In the genomic region with DNA sequence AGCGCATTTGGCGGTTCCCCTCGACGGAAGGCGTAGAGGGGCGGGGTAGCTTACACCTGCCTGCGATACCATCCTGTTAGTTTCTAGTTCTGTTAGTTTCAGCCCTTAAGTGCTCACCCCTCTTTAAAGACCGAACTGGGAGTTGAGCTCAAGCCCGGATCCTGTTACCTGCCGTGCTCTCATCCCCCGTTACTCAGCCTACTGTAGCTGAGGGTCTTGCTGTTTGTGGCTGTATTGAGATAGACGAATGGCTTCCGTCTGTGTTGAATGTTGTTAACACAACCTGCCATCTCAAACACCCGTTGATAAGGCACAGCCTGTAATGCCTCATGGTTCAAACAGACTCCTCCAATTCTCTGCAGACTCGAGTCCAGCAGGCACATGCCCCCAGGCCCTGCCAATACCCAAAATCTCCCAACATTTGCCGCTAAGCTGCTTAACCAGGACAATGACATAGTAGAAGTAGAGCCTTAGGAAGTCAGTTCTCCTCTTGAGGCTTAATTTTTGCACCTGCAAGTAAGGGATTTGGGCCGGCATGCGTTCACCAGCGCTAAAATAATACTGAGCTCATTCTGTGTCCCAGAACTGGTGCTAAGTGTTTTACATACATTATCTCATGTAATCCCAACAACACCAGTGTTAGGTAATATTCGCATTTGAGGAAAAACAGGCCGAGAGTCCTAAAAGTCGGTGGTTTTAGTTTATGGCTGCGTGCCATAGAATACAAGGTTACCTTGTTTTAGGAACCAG, we compare ENCODE assay signal across 8 cellular contexts. TPM values are rescaled to one million over a fixed set of nuclear protein-coding genes. Genes with fewer than 3 reads are reported as not detected.
DNase-seq lines count a peak whose midpoint lies in the region; ATAC-seq and TF ChIP-seq lines count a peak whose summit lies in the region.

No MANE protein-coding gene starts in this region.

- H3K27ac ChIP-seq in GM23338 (ENCODE audit: low read depth), result peak overlapping the region; percentile 100
- H3K27ac ChIP-seq in KMS-11, result peak overlapping the region; percentile 100
- H3K27ac ChIP-seq in esophagus (ENCODE audit: low read depth in 2 of 2, low read length in 1 of 2), result peak overlapping the region; percentile 100

- no peaks in the 10 kb centered on the region for H3K9me3 ChIP-seq in esophagus (ENCODE audit: control insufficient read depth in 2 of 2, insufficient read depth in 1 of 2, low read depth in 1 of 2, low read length in 1 of 2)

- intact Hi-C loops in activated CD4-positive, alpha-beta T cell treated with anti-CD3 and anti-CD28 coated beads for 36 hours (cut with DNase I, micrococcal nuclease), result loop anchor here (1.0 to 5.0 kb wide), 18 partner anchors 19 to 1925 kb away; partner anchors contain the start of genes CDC37L1 (in 2 of the 2), PUM3 (in 2 of the 2), CD274 (in 1 of the 2) and PLGRKT (in 1 of the 2)

- TF ChIP-seq CTCF in GM23338 (conservative IDR thresholded peaks at IDR 0.05; ENCODE audit: low read depth in 2 of 2) (no peak), KMS-11 (conservative IDR thresholded peaks at IDR 0.05; ENCODE audit: low read depth, low read length) (no peak)

- H3K9ac ChIP-seq in KMS-11, result peak overlapping the region; percentile 100

- H3K27me3 ChIP-seq in GM23338 (ENCODE audit: insufficient read depth) (no peaks in the 10 kb centered on the region), KMS-11 (ENCODE audit: insufficient read depth, low read depth) (no peaks in the 10 kb centered on the region), esophagus (ENCODE audit: control insufficient read depth in 1 of 2, insufficient read depth in 2 of 2, low read length in 2 of 2) (no peaks in the 10 kb centered on the region)

- H2AFZ ChIP-seq in GM23338 (peak overlapping the region; percentile 83; the same call in 1 of the 2 replicates), KMS-11 (ENCODE audit: low read depth) (peak overlapping the region; percentile 69)

- H3K4me1 Mint-ChIP-seq in activated CD4-positive, alpha-beta T cell treated with anti-CD3 and anti-CD28 coated beads for 36 hours, result peaks cover 41% of the 10 kb centered on the region
- H3K4me1 Mint-ChIP-seq in GM23338, result peaks cover 39% of the 10 kb centered on the region
- H3K4me1 Mint-ChIP-seq in T-helper 1 cell treated with Interleukin-12 subunit alpha and Interleukin-12 subunit beta and Interleukin-4 antibody, amounts not matched to agents 30 μg/mL and 1 μg/mL, for 36 hours (ENCODE audit: low read depth), result peaks cover 48% of the 10 kb centered on the region
- H3K4me1 Mint-ChIP-seq in natural killer cell treated with Interleukin-12 subunit alpha and Interleukin-12 subunit beta and Interleukin-15 and Interleukin-18, amount 100 ng/mL, for 72 hours (ENCODE audit: low read depth in 2 of 2), result peaks cover 34 to 51% of the 10 kb centered on the region in 2 donors

- H4K20me1 ChIP-seq in GM23338 (replicated peaks; ENCODE audit: insufficient read depth), result no peaks in the 10 kb centered on the region
- H4K20me1 ChIP-seq in KMS-11 (ENCODE audit: insufficient read depth), result no peaks in the 10 kb centered on the region

- 0 out of 2 replicates have a peak, but pooled peaks cover 4% of the 10 kb centered on the region for H3F3A ChIP-seq in GM23338 (replicated peaks; ENCODE audit: low read depth)

- no peaks in the 10 kb centered on the region for H3K9me3 Mint-ChIP-seq in activated CD4-positive, alpha-beta T cell treated with anti-CD3 and anti-CD28 coated beads for 36 hours (ENCODE audit: low read depth)
- no peaks in the 10 kb centered on the region; the same call in 2 of the 3 replicates for H3K9me3 Mint-ChIP-seq in GM23338
- H3K9me3 Mint-ChIP-seq in T-helper 1 cell treated with Interleukin-12 subunit alpha and Interleukin-12 subunit beta and Interleukin-4 antibody, amounts not matched to agents 30 μg/mL and 1 μg/mL, for 36 hours, result no peaks in the 10 kb centered on the region
- no peaks in the 10 kb centered on the region for H3K9me3 Mint-ChIP-seq in natural killer cell treated with Interleukin-12 subunit alpha and Interleukin-12 subunit beta and Interleukin-15 and Interleukin-18, amount 100 ng/mL, for 72 hours

- H3K36me3 ChIP-seq in GM23338 (ENCODE audit: insufficient read depth) (no peaks in the 10 kb centered on the region), KMS-11 (ENCODE audit: insufficient read depth) (no peaks in the 10 kb centered on the region), esophagus (ENCODE audit: control insufficient read depth in 2 of 2, insufficient read depth in 2 of 2, low read length in 1 of 2) (no peaks in the 10 kb centered on the region)

- CTCF ChIA-PET in activated CD4-positive, alpha-beta T cell treated with anti-CD3 and anti-CD28 coated beads for 36 hours (lab: Charles Lee), result interaction anchor here (0.6 to 2.0 kb wide), 10 partner anchors 19 to 817 kb away, joined by 3 to 10 read pairs (median 3); no protein-coding TSS in a partner anchor

- peaks cover 28% of the 10 kb centered on the region for H3K36me3 Mint-ChIP-seq in activated CD4-positive, alpha-beta T cell treated with anti-CD3 and anti-CD28 coated beads for 36 hours (ENCODE audit: low read depth)
- peaks cover 22% of the 10 kb centered on the region for H3K36me3 Mint-ChIP-seq in GM23338 (ENCODE audit: low read depth)
- peaks cover 9% of the 10 kb centered on the region for H3K36me3 Mint-ChIP-seq in T-helper 1 cell treated with Interleukin-12 subunit alpha and Interleukin-12 subunit beta and Interleukin-4 antibody, amounts not matched to agents 30 μg/mL and 1 μg/mL, for 36 hours (ENCODE audit: low read depth)
- peaks cover 4% of the 10 kb centered on the region for H3K36me3 Mint-ChIP-seq in natural killer cell treated with Interleukin-12 subunit alpha and Interleukin-12 subunit beta and Interleukin-15 and Interleukin-18, amount 100 ng/mL, for 72 hours

- no peaks in the 10 kb centered on the region for H3K27me3 Mint-ChIP-seq in activated CD4-positive, alpha-beta T cell treated with anti-CD3 and anti-CD28 coated beads for 36 hours
- H3K27me3 Mint-ChIP-seq in GM23338 (ENCODE audit: insufficient read depth, low read depth, poor library complexity), result no peaks in the 10 kb centered on the region
- H3K27me3 Mint-ChIP-seq in T-helper 1 cell treated with Interleukin-12 subunit alpha and Interleukin-12 subunit beta and Interleukin-4 antibody, amounts not matched to agents 30 μg/mL and 1 μg/mL, for 36 hours (ENCODE audit: low read depth), result no peaks in the 10 kb centered on the region
- no peaks in the 10 kb centered on the region for H3K27me3 Mint-ChIP-seq in natural killer cell treated with Interleukin-12 subunit alpha and Interleukin-12 subunit beta and Interleukin-15 and Interleukin-18, amount 100 ng/mL, for 72 hours

- ATAC-seq in activated CD4-positive, alpha-beta T cell treated with anti-CD3 and anti-CD28 coated beads for 36 hours, result peak; percentile 31
- peak; percentile 65 for ATAC-seq in GM23338
- peak in 1 of 2 donors; percentile 39 for ATAC-seq in natural killer cell treated with Interleukin-12 subunit alpha and Interleukin-12 subunit beta and Interleukin-15 and Interleukin-18, amount 100 ng/mL, for 72 hours

- peak overlapping the region; percentile 90 for H3K4me2 ChIP-seq in GM23338
- peak overlapping the region; percentile 81 for H3K4me2 ChIP-seq in KMS-11

- WGBS in esophagus, 2 donors, result 6 to 7% methylated on average over 23 of the region's 23 CpGs

- H3K79me2 ChIP-seq in GM23338 (replicated peaks; ENCODE audit: insufficient read depth) (peaks cover 74% of the 10 kb centered on the region), KMS-11 (ENCODE audit: insufficient read depth, low read depth) (peaks cover 41% of the 10 kb centered on the region; the same call in 1 of the 2 replicates)

- no peaks in the 10 kb centered on the region for H3K9me2 ChIP-seq in GM23338 (ENCODE audit: insufficient read depth)

- no peak for DNase-seq in activated CD4-positive, alpha-beta T cell treated with anti-CD3 and anti-CD28 coated beads for 36 hours
- no peak for DNase-seq in activated CD4-positive, alpha-beta T cell treated with anti-CD3 and anti-CD28 coated beads for 1 hour
- peak; percentile 73 for DNase-seq in GM23338 (ENCODE audit: low spot score)
- DNase-seq in natural killer cell treated with Interleukin-12 subunit alpha and Interleukin-12 subunit beta and Interleukin-15 and Interleukin-18, amount 100 ng/mL, for 72 hours (ENCODE audit: low spot score), result no peak
- no peak for DNase-seq in NCI-H226

- POLR2A ChIA-PET in activated CD4-positive, alpha-beta T cell treated with anti-CD3 and anti-CD28 coated beads for 36 hours (lab: Charles Lee), result interaction anchor here (0.6 to 2.3 kb wide), 7 partner anchors 19 to 683 kb away, joined by 3 to 21 read pairs (median 4); partner anchors contain the start of gene PUM3

- H3K4me1 ChIP-seq in GM23338 (ENCODE audit: insufficient read depth), result peaks cover 33% of the 10 kb centered on the region
- peaks cover 44% of the 10 kb centered on the region for H3K4me1 ChIP-seq in KMS-11 (ENCODE audit: low read depth, poor library complexity, severe bottlenecking)
- H3K4me1 ChIP-seq in esophagus (ENCODE audit: control insufficient read depth in 2 of 2, insufficient read depth in 2 of 2, low read length in 1 of 2), result no peaks in the 10 kb centered on the region

- H3K4me3 Mint-ChIP-seq in activated CD4-positive, alpha-beta T cell treated with anti-CD3 and anti-CD28 coated beads for 36 hours, result peak overlapping the region; percentile 89
- H3K4me3 Mint-ChIP-seq in GM23338, result peak overlapping the region; percentile 90
- peak overlapping the region; percentile 95 for H3K4me3 Mint-ChIP-seq in T-helper 1 cell treated with Interleukin-12 subunit alpha and Interleukin-12 subunit beta and Interleukin-4 antibody, amounts not matched to agents 30 μg/mL and 1 μg/mL, for 36 hours
- peak overlapping the region; percentile 94 for H3K4me3 Mint-ChIP-seq in natural killer cell treated with Interleukin-12 subunit alpha and Interleukin-12 subunit beta and Interleukin-15 and Interleukin-18, amount 100 ng/mL, for 72 hours

- H3K4me3 ChIP-seq in GM23338 (peak overlapping the region; percentile 93), KMS-11 (IDR thresholded peaks at IDR 0.05; ENCODE audit: insufficient read depth, low read depth, low read length) (no peak overlapping the region), esophagus (ENCODE audit: low read depth in 1 of 2, low read length in 2 of 2) (peak overlapping the region; percentile 94 to 98)

- H3K27ac Mint-ChIP-seq in activated CD4-positive, alpha-beta T cell treated with anti-CD3 and anti-CD28 coated beads for 36 hours, result peak overlapping the region; percentile 99
- H3K27ac Mint-ChIP-seq in GM23338, result peak overlapping the region; percentile 100
- peak overlapping the region; percentile 98 for H3K27ac Mint-ChIP-seq in T-helper 1 cell treated with Interleukin-12 subunit alpha and Interleukin-12 subunit beta and Interleukin-4 antibody, amounts not matched to agents 30 μg/mL and 1 μg/mL, for 36 hours
- peak overlapping the region; percentile 93 to 97 for H3K27ac Mint-ChIP-seq in natural killer cell treated with Interleukin-12 subunit alpha and Interleukin-12 subunit beta and Interleukin-15 and Interleukin-18, amount 100 ng/mL, for 72 hours

RNA-seq across cellular contexts. Expression of gene RFX3, which starts 1.3 kb away (rescaled TPM):
- 10 to 100 TPM; 12.5 to 16.6 TPM for total RNA-seq in activated CD4-positive, alpha-beta T cell treated with anti-CD3 and anti-CD28 coated beads for 36 hours
- total RNA-seq in GM23338 (2014; rRNA removed; shearing (Covaris generic)), result 16.2 and 22.1 TPM in 2 replicates
- polyA plus RNA-seq in GM23338 (2016; fragmentation: Nextera tagmentation; extraction: Ambion mirVana) (7.5 and 9.8 TPM in 2 replicates), esophagus (1 to 10 TPM in 1 of 2 donors, under 1 TPM in 1; 0.61 to 1.2 TPM)
- total RNA-seq in natural killer cell treated with Interleukin-12 subunit alpha and Interleukin-12 subunit beta and Interleukin-15 and Interleukin-18, amount 100 ng/mL, for 72 hours, result 10 to 100 TPM; 17.2 to 22.5 TPM
